In the genomic region with DNA sequence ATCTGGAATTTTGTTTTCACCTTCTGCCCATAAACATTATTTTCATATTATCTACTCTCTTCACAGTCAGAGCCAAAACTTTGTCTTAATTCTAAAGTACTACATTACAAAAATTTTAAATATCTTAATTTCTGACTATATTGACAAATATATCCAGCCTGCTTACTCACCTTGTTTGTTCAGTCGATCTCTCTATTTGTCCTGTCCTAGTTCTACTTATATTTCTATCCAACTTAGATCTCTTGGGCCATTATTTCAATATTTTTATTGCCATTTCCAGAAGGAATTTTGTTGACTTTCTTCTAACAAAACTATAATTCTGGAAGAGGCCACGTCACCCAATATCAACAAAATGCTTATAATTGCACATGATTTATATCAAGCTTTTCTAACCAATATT, we compare ENCODE assay signal across 29 cellular contexts.
"Had no signal": no experiment of that assay in that cellular context is flagged by ENCODE, and none has a peak within 500 bp of the region (broad histone marks: within the 10 kb centered on the region; RNA-seq: fewer than 3 reads in every experiment).

No MANE protein-coding gene starts in this region.

- H3K27me3 ChIP-seq: stomach, suprapubic skin, testis, thyroid gland, tibial artery, tibial nerve, transverse colon, upper lobe of left lung, upper lobe of right lung, uterus, vagina had no signal

- H3K4me1 ChIP-seq: stomach, suprapubic skin, testis, thyroid gland, tibial artery, tibial nerve, transverse colon, upper lobe of left lung, upper lobe of right lung, uterus, vagina had no signal

- ATAC-seq: stimulated activated effector memory CD8-positive, alpha-beta T cell treated with anti-CD3 and anti-CD28 coated beads, Interleukin-12 subunit alpha, Interleukin-12 subunit beta, amount 100 ng/mL, for 72 hours; stimulated activated memory B cell treated with anti-CD40 and anti-IgM and Interleukin-4, amounts not matched to agents 10 μg/mL and 1 μg/mL and 100 μg/mL, for 72 hours; stimulated activated naive B cell treated with anti-CD40 and anti-IgM and Interleukin-4, amounts not matched to agents 10 μg/mL and 1 μg/mL and 100 μg/mL, for 72 hours; stimulated activated naive CD8-positive, alpha-beta T cell treated with anti-CD3 and anti-CD28 coated beads, Interleukin-15, amount 100 ng/mL, for 72 hours; stimulated activated naive CD8-positive, alpha-beta T cell treated with anti-CD3 and anti-CD28 coated beads, Interleukin-15, Interleukin-2, amounts not matched to agents 100 U/mL and 50 U/mL, for 24 hours; upper lobe of right lung had no signal

- H3K4me3 Mint-ChIP-seq: stimulated activated effector memory CD8-positive, alpha-beta T cell treated with anti-CD3 and anti-CD28 coated beads, Interleukin-12 subunit alpha, Interleukin-12 subunit beta, amount 100 ng/mL, for 72 hours; stimulated activated memory B cell treated with anti-CD40 and anti-IgM and Interleukin-4, amounts not matched to agents 10 μg/mL and 1 μg/mL and 100 μg/mL, for 72 hours; stimulated activated naive B cell treated with anti-CD40 and anti-IgM and Interleukin-4, amounts not matched to agents 10 μg/mL and 1 μg/mL and 100 μg/mL, for 72 hours; stimulated activated naive CD8-positive, alpha-beta T cell treated with anti-CD3 and anti-CD28 coated beads, Interleukin-15, amount 100 ng/mL, for 72 hours; stimulated activated naive CD8-positive, alpha-beta T cell treated with anti-CD3 and anti-CD28 coated beads, Interleukin-15, Interleukin-2, amounts not matched to agents 100 ng/mL and 50 ng/mL, for 24 hours; type B pancreatic cell had no signal

- DNase-seq: stimulated activated CD4-positive, alpha-beta T cell treated with anti-CD3 and anti-CD28 coated beads, Interleukin-2, amount 100 ng/mL, for 48 hours; stimulated activated CD4-positive, alpha-beta T cell treated with anti-CD3 and anti-CD28 coated beads, Interleukin-4, amount 100 ng/mL, for 1 hour; stimulated activated CD4-positive, alpha-beta T cell treated with anti-CD3 and anti-CD28 coated beads, Interleukin-4, amount 100 ng/mL, for 24 hours; stimulated activated CD4-positive, alpha-beta T cell treated with anti-CD3 and anti-CD28 coated beads, Interleukin-4, amount 100 ng/mL, for 4 hours; stimulated activated CD8-positive, alpha-beta memory T cell treated with anti-CD3 and anti-CD28 coated beads, Interleukin-4, amount 100 ng/mL, for 48 hours; stimulated activated naive B cell treated with anti-CD40 and anti-IgM and Interleukin-4, amounts not matched to agents 10 μg/mL and 1 μg/mL and 100 μg/mL, for 72 hours; stimulated activated naive CD4-positive, alpha-beta T cell; stimulated activated naive CD4-positive, alpha-beta T cell treated with Interleukin-2 at 50 U/mL for 16 hours; stimulated activated naive CD8-positive, alpha-beta T cell treated with anti-CD3 and anti-CD28 coated beads, Interleukin-15, amount 100 ng/mL, for 72 hours; stimulated activated naive CD8-positive, alpha-beta T cell treated with anti-CD3 and anti-CD28 coated beads, Interleukin-15, Interleukin-2, amounts not matched to agents 100 U/mL and 50 U/mL, for 24 hours; stomach; substantia nigra; testis; thyroid gland; tibial artery; transverse colon; trophoblast cell; upper lobe of left lung; upper lobe of right lung; uterus had no signal

- H3K27ac Mint-ChIP-seq: stimulated activated effector memory CD8-positive, alpha-beta T cell treated with anti-CD3 and anti-CD28 coated beads, Interleukin-12 subunit alpha, Interleukin-12 subunit beta, amount 100 ng/mL, for 72 hours; stimulated activated memory B cell treated with anti-CD40 and anti-IgM and Interleukin-4, amounts not matched to agents 10 μg/mL and 1 μg/mL and 100 μg/mL, for 72 hours; stimulated activated naive B cell treated with anti-CD40 and anti-IgM and Interleukin-4, amounts not matched to agents 10 μg/mL and 1 μg/mL and 100 μg/mL, for 72 hours; stimulated activated naive CD8-positive, alpha-beta T cell treated with anti-CD3 and anti-CD28 coated beads, Interleukin-15, amount 100 ng/mL, for 72 hours; stimulated activated naive CD8-positive, alpha-beta T cell treated with anti-CD3 and anti-CD28 coated beads, Interleukin-15, Interleukin-2, amounts not matched to agents 100 ng/mL and 50 ng/mL, for 24 hours; type B pancreatic cell had no signal

- H3K9me3 ChIP-seq: stomach, suprapubic skin, testis, thoracic aorta, thyroid gland, tibial artery, tibial nerve, upper lobe of left lung, upper lobe of right lung, uterus, vagina had no signal

- H3K4me1 Mint-ChIP-seq: stimulated activated effector memory CD8-positive, alpha-beta T cell treated with anti-CD3 and anti-CD28 coated beads, Interleukin-12 subunit alpha, Interleukin-12 subunit beta, amount 100 ng/mL, for 72 hours; stimulated activated memory B cell treated with anti-CD40 and anti-IgM and Interleukin-4, amounts not matched to agents 10 μg/mL and 1 μg/mL and 100 μg/mL, for 72 hours; stimulated activated naive B cell treated with anti-CD40 and anti-IgM and Interleukin-4, amounts not matched to agents 10 μg/mL and 1 μg/mL and 100 μg/mL, for 72 hours; stimulated activated naive CD8-positive, alpha-beta T cell treated with anti-CD3 and anti-CD28 coated beads, Interleukin-15, amount 100 ng/mL, for 72 hours had no signal

- H3K36me3 Mint-ChIP-seq: stimulated activated effector memory CD8-positive, alpha-beta T cell treated with anti-CD3 and anti-CD28 coated beads, Interleukin-12 subunit alpha, Interleukin-12 subunit beta, amount 100 ng/mL, for 72 hours; stimulated activated memory B cell treated with anti-CD40 and anti-IgM and Interleukin-4, amounts not matched to agents 10 μg/mL and 1 μg/mL and 100 μg/mL, for 72 hours; stimulated activated naive B cell treated with anti-CD40 and anti-IgM and Interleukin-4, amounts not matched to agents 10 μg/mL and 1 μg/mL and 100 μg/mL, for 72 hours; type B pancreatic cell had no signal

- H3K9me3 Mint-ChIP-seq: stimulated activated memory B cell treated with anti-CD40 and anti-IgM and Interleukin-4, amounts not matched to agents 10 μg/mL and 1 μg/mL and 100 μg/mL, for 72 hours; stimulated activated naive CD8-positive, alpha-beta T cell treated with anti-CD3 and anti-CD28 coated beads, Interleukin-15, amount 100 ng/mL, for 72 hours; type B pancreatic cell had no signal

- H3K36me3 ChIP-seq: stomach, suprapubic skin, thoracic aorta, thyroid gland, tibial artery, tibial nerve, transverse colon, upper lobe of left lung, upper lobe of right lung, uterus, vagina had no signal

- FAIRE-seq: urothelium cell line had no signal

- H3K4me3 ChIP-seq: stomach, suprapubic skin, testis, thoracic aorta, thyroid gland, tibial artery, tibial nerve, transverse colon, upper lobe of left lung, upper lobe of right lung, uterus, vagina had no signal

- H3K27ac ChIP-seq: stomach, suprapubic skin, testis, thoracic aorta, thyroid gland, tibial artery, tibial nerve, transverse colon, upper lobe of left lung, upper lobe of right lung, uterus, vagina had no signal

- H3K27me3 Mint-ChIP-seq: stimulated activated memory B cell treated with anti-CD40 and anti-IgM and Interleukin-4, amounts not matched to agents 10 μg/mL and 1 μg/mL and 100 μg/mL, for 72 hours; stimulated activated naive B cell treated with anti-CD40 and anti-IgM and Interleukin-4, amounts not matched to agents 10 μg/mL and 1 μg/mL and 100 μg/mL, for 72 hours; stimulated activated naive CD8-positive, alpha-beta T cell treated with anti-CD3 and anti-CD28 coated beads, Interleukin-15, amount 100 ng/mL, for 72 hours; stimulated activated naive CD8-positive, alpha-beta T cell treated with anti-CD3 and anti-CD28 coated beads, Interleukin-15, Interleukin-2, amounts not matched to agents 100 ng/mL and 50 ng/mL, for 24 hours; type B pancreatic cell had no signal
